ENCODE assay signal across 8 cellular contexts in genomic region chr2:239630618-239631286, GRCh38.
A peak's percentile ranks its signal among the peaks of the same experiment; 100 is the strongest.
DNase-seq lines count a peak whose midpoint lies in the region; ATAC-seq, FAIRE-seq and TF ChIP-seq lines count a peak whose summit lies in the region.
"Had no signal": no experiment of that assay in that cellular context is flagged by ENCODE, and none has a peak within 500 bp of the region (broad histone marks: within the 10 kb centered on the region; RNA-seq: fewer than 3 reads in every experiment).

No MANE protein-coding gene starts in this region.

- ATAC-seq in activated T-helper 17 cell treated with anti-CD3 and anti-CD28 coated beads, Interleukin-2, amount 50 U/mL, for 72 hours (replicated peaks) = peak; percentile 66
- ATAC-seq in mucosa of descending colon = no peak

- TF ChIP-seq CTCF in fibroblast of villous mesenchyme (IDR thresholded peaks at IDR 0.05; ENCODE audit: insufficient read depth, low read depth, low read length) (no peak), mucosa of descending colon (IDR thresholded peaks at IDR 0.05) (no peak)

- DNase-seq in GM04504 (ENCODE audit: low read depth) (peak; percentile 77), fibroblast of villous mesenchyme (ENCODE audit: low read depth) (peak; percentile 73), stromal cell of bone marrow (ENCODE audit: low read depth) (peak; percentile 8), GM19239 (ENCODE audit: insufficient read length, low spot score) (no peak), mucosa of descending colon (no peak), MV-4-11 (lab: John Stamatoyannopoulos, UW) (no peak)
- DNase-seq: activated gamma-delta T cell treated with Interleukin-2 at 50 U/mL for 16 hours had no signal

- H3K27me3 Mint-ChIP-seq in activated T-helper 17 cell treated with anti-CD3 and anti-CD28 coated beads, Interleukin-2, amount 50 U/mL, for 72 hours = no peaks in the 10 kb centered on the region

- no peak for FAIRE-seq in GM19239 (lab: Jason Lieb, UNC)

- no peak overlapping the region for H3K27ac Mint-ChIP-seq in activated T-helper 17 cell treated with anti-CD3 and anti-CD28 coated beads, Interleukin-2, amount 50 U/mL, for 72 hours

- H3K4me1 Mint-ChIP-seq in activated T-helper 17 cell treated with anti-CD3 and anti-CD28 coated beads, Interleukin-2, amount 50 U/mL, for 72 hours = peaks cover 4% of the 10 kb centered on the region

- no peaks in the 10 kb centered on the region for H3K9me3 ChIP-seq in mucosa of descending colon

- H3K4me3 ChIP-seq in fibroblast of villous mesenchyme (ENCODE audit: low read depth, low read length) = no peak overlapping the region
- H3K4me3 ChIP-seq in mucosa of descending colon = no peak overlapping the region

- H3K4me1 ChIP-seq in mucosa of descending colon (ENCODE audit: low read depth) = no peaks in the 10 kb centered on the region

- H3K36me3 ChIP-seq in mucosa of descending colon (ENCODE audit: low read depth) = no peaks in the 10 kb centered on the region

- no peak overlapping the region for H3K4me3 Mint-ChIP-seq in activated T-helper 17 cell treated with anti-CD3 and anti-CD28 coated beads, Interleukin-2, amount 50 U/mL, for 72 hours

- intact Hi-C loops in mucosa of descending colon (cut with DNase I, micrococcal nuclease) = no loop called here

- H3K9me3 Mint-ChIP-seq in activated T-helper 17 cell treated with anti-CD3 and anti-CD28 coated beads, Interleukin-2, amount 50 U/mL, for 72 hours = no peaks in the 10 kb centered on the region

- no peaks in the 10 kb centered on the region for H3K36me3 Mint-ChIP-seq in activated T-helper 17 cell treated with anti-CD3 and anti-CD28 coated beads, Interleukin-2, amount 50 U/mL, for 72 hours (ENCODE audit: low read depth)

Comparison
In these comparisons a context has a peak if more than half of its experiments do, and no peak if none do; other contexts are left out.
1. DNase-seq: peak in GM04504 (single experiment), fibroblast of villous mesenchyme (single experiment) and stromal cell of bone marrow (single experiment); none in GM19239 (single experiment), mucosa of descending colon (0 of 3) and MV-4-11 (single experiment).